2 cellular contexts compared by ENCODE assay signal in genomic region chr11:9678576-9678975, GRCh38.
TF ChIP-seq lines count a peak whose summit lies in the region.

No MANE protein-coding gene starts in this region.

TF ChIP-seq in IMR-90, 13 proteins besides CTCF, POLR2A, EP300 and RAD21:
- TF ChIP-seq BHLHE40 (IDR thresholded peaks at IDR 0.05; ENCODE audit: low read depth, low read length) = no peak
- no peak for TF ChIP-seq MAZ (IDR thresholded peaks at IDR 0.05; ENCODE audit: borderline replicate concordance, low read depth, low read length)
- TF ChIP-seq FOS (IDR thresholded peaks at IDR 0.05; ENCODE audit: low read depth, low read length) = no peak
- no peak for TF ChIP-seq MXI1 (IDR thresholded peaks at IDR 0.05; ENCODE audit: borderline replicate concordance, low read depth, low read length)
- TF ChIP-seq SMC3 (IDR thresholded peaks at IDR 0.05; ENCODE audit: low read depth, low read length) = no peak
- TF ChIP-seq ELK1 (IDR thresholded peaks at IDR 0.05; ENCODE audit: borderline replicate concordance, low read depth, low read length) = no peak
- no peak for TF ChIP-seq CHD1 (IDR thresholded peaks at IDR 0.05; ENCODE audit: low read depth, low read length)
- no peak for TF ChIP-seq USF2 (IDR thresholded peaks at IDR 0.05; ENCODE audit: low read depth, low read length)
- TF ChIP-seq CEBPB (IDR thresholded peaks at IDR 0.05; ENCODE audit: low read depth, low read length) = no peak
- no peak for TF ChIP-seq MAFK (IDR thresholded peaks at IDR 0.05; ENCODE audit: low read depth, low read length)
- no peak for TF ChIP-seq RCOR1 (IDR thresholded peaks at IDR 0.05; ENCODE audit: insufficient replicate concordance, low read length)
- no peak for TF ChIP-seq RFX5 (IDR thresholded peaks at IDR 0.05; ENCODE audit: low read depth, low read length)
- no peak for TF ChIP-seq NFE2L2 (IDR thresholded peaks at IDR 0.05; ENCODE audit: low read depth, low read length)

TF ChIP-seq in GM12878, 131 proteins besides CTCF, POLR2A, EP300 and RAD21:
- TF ChIP-seq NBN (IDR thresholded peaks at IDR 0.05) (no peak), USF2 (IDR thresholded peaks at IDR 0.05; ENCODE audit: borderline replicate concordance, low read depth, low read length) (no peak), PKNOX1 (IDR thresholded peaks at IDR 0.05) (no peak), SMAD5 (IDR thresholded peaks at IDR 0.05; ENCODE audit: low read depth) (no peak), RELA (IDR thresholded peaks at IDR 0.05; ENCODE audit: borderline replicate concordance, partially characterized antibody) (no peak), PAX8 (IDR thresholded peaks at IDR 0.05) (no peak), ZNF217 (IDR thresholded peaks at IDR 0.05) (no peak), USF1 (IDR thresholded peaks at IDR 0.05; ENCODE audit: borderline replicate concordance, extremely low read length, insufficient read depth, low read depth, low read length) (no peak), CHD2 (IDR thresholded peaks at IDR 0.05; ENCODE audit: borderline replicate concordance, low read depth, low read length) (no peak), NFYA (IDR thresholded peaks at IDR 0.05; ENCODE audit: borderline replicate concordance, low read depth, low read length) (no peak), FOXM1 (IDR thresholded peaks at IDR 0.05; ENCODE audit: low read depth, low read length) (no peak)
TF ChIP-seq in GM12878: peak in this region for 0.
